In the genomic region with DNA sequence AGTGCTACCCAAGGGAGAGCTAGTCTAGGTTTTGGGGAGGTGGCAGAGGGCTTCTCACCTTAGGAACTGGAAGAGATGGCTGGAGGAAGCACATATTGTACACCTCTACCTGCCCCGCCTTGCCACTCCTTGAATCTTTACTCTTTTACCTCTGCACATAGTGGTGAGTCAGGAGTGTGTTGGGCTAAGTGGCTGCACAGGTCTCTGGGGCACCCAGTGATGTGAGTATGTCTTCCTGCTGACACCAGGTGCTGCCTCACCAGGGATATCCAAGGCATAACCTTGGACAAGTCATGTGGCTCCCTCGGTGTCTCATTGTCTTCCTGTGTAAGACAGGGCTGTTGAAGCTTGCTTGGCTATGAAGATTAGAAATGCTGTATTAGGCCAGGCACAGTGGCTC, we compare ENCODE assay signal across 19 cellular contexts. TPM values are rescaled to one million over a fixed set of nuclear protein-coding genes. Genes with fewer than 3 reads are reported as not detected.
DNase-seq lines count a peak whose midpoint lies in the region; ATAC-seq, FAIRE-seq and TF ChIP-seq lines count a peak whose summit lies in the region.
"Had no signal": no experiment of that assay in that cellular context is flagged by ENCODE, and none has a peak within 500 bp of the region (broad histone marks: within the 10 kb centered on the region; RNA-seq: fewer than 3 reads in every experiment).

No MANE protein-coding gene starts in this region.

- WGBS in transverse colon (ENCODE audit: low coverage in 1 of 2), 2 donors, result 82% methylated on average over 2 of the region's 2 CpGs; no CpG with 5 or more reads in 1 of the 2 donors

- H3K27ac ChIP-seq in angular gyrus (ENCODE audit: low read depth, low read length) (peak overlapping the region; percentile 77), keratinocyte (ENCODE audit: control insufficient read depth, insufficient read depth, low read length) (no peak overlapping the region), transverse colon (peak overlapping the region; percentile 14 to 48 (median 34))
- H3K27ac ChIP-seq: SK-N-MC had no signal

- no peak for TF ChIP-seq EP300 in transverse colon (IDR thresholded peaks at IDR 0.05; ENCODE audit: low read depth)

- no peaks in the 10 kb centered on the region for H3K36me3 ChIP-seq in keratinocyte (ENCODE audit: control insufficient read depth in 2 of 2, extremely low read depth in 1 of 2, insufficient read depth in 2 of 2, low read length in 2 of 2)
- no peaks in the 10 kb centered on the region for H3K36me3 ChIP-seq in transverse colon

- TF ChIP-seq CTCF in keratinocyte (optimal IDR thresholded peaks at IDR 0.05 in 1 of 3, IDR thresholded peaks at IDR 0.05 in 1 of 3, conservative IDR thresholded peaks at IDR 0.05 in 1 of 3; ENCODE audit: extremely low read depth in 1 of 3, insufficient read depth in 2 of 3, low read length in 3 of 3), result peak in 1 of 3 experiments; percentile 14
- peak in 1 of 5 experiments; percentile 17 for TF ChIP-seq CTCF in transverse colon (IDR thresholded peaks at IDR 0.05)
- TF ChIP-seq CTCF in osteocyte (IDR thresholded peaks at IDR 0.05), result no peak

- no peak overlapping the region for H3K4me3 Mint-ChIP-seq in activated naive CD8-positive, alpha-beta T cell treated with anti-CD3 and anti-CD28 coated beads, Interleukin-2, amount 50 U/mL, for 24 hours
- no peak overlapping the region for H3K4me3 Mint-ChIP-seq in osteocyte (ENCODE audit: unreplicated experiment)
- H3K4me3 Mint-ChIP-seq: CD14-positive monocyte had no signal

- no peaks in the 10 kb centered on the region for H3K9me3 Mint-ChIP-seq in activated naive CD8-positive, alpha-beta T cell treated with anti-CD3 and anti-CD28 coated beads, Interleukin-2, amount 50 U/mL, for 24 hours
- no peaks in the 10 kb centered on the region for H3K9me3 Mint-ChIP-seq in osteocyte (ENCODE audit: unreplicated experiment)

- FAIRE-seq in keratinocyte (lab: Jason Lieb, UNC), result peak; percentile 80

- H3K9me3 ChIP-seq in keratinocyte (ENCODE audit: control insufficient read depth, low read depth, low read length) (no peaks in the 10 kb centered on the region), transverse colon (no peaks in the 10 kb centered on the region)

- no peaks in the 10 kb centered on the region for H4K20me1 ChIP-seq in keratinocyte (ENCODE audit: control insufficient read depth, extremely low read depth, insufficient read depth, low read length)

- peaks cover 3% of the 10 kb centered on the region for H3K4me1 Mint-ChIP-seq in activated naive CD8-positive, alpha-beta T cell treated with anti-CD3 and anti-CD28 coated beads, Interleukin-2, amount 50 U/mL, for 24 hours
- H3K4me1 Mint-ChIP-seq in osteocyte (ENCODE audit: unreplicated experiment), result no peaks in the 10 kb centered on the region
- H3K4me1 Mint-ChIP-seq: CD14-positive monocyte had no signal

- peak overlapping the region; percentile 10 for H3K4me2 ChIP-seq in keratinocyte (ENCODE audit: control insufficient read depth, extremely low read depth, insufficient read depth, low read depth, low read length)

- H3K79me2 ChIP-seq in keratinocyte (ENCODE audit: control insufficient read depth, insufficient read depth, low read length), result no peaks in the 10 kb centered on the region

- DNase-seq in LoVo (ENCODE audit: low spot score) (peak; percentile 84), keratinocyte (ENCODE audit: low read depth, low spot score) (peak; percentile 68), transverse colon (peak; percentile 74), osteocyte (ENCODE audit: extremely low spot score, unreplicated experiment) (no peak)
- no peak for DNase-seq in activated naive CD8-positive, alpha-beta T cell treated with anti-CD3 and anti-CD28 coated beads, Interleukin-2, amount 50 U/mL, for 24 hours
- DNase-seq: ACHN, AML-193, EL, IMR-90, NCI-H187, NCI-H2171, NCI-H446 treated with DMSO at 0.1 percent for 48 hours had no signal

- H3K9me1 ChIP-seq in keratinocyte (ENCODE audit: control insufficient read depth, extremely low read depth, insufficient read depth, low read length), result no peaks in the 10 kb centered on the region

- H3K27me3 ChIP-seq in keratinocyte (ENCODE audit: control insufficient read depth, extremely low read depth, insufficient read depth, low read length) (peaks cover 3% of the 10 kb centered on the region), transverse colon (peaks cover 8% of the 10 kb centered on the region)

- intact Hi-C loops in transverse colon (cut with DNase I; ENCODE audit: low total_unique reads), result no loop called here

- in situ Hi-C loops in transverse colon (cut with MboI; ENCODE audit: low pct_ligation_motif_present in 1 of 4, low pct_unique_long_range_greater_than_20kb in 1 of 4, low sequenced_read_pairs in 3 of 4), result no loop called here

- H3K36me3 Mint-ChIP-seq in activated naive CD8-positive, alpha-beta T cell treated with anti-CD3 and anti-CD28 coated beads, Interleukin-2, amount 50 U/mL, for 24 hours (ENCODE audit: low read depth), result no peaks in the 10 kb centered on the region
- H3K36me3 Mint-ChIP-seq in osteocyte (ENCODE audit: unreplicated experiment), result no peaks in the 10 kb centered on the region
- H3K36me3 Mint-ChIP-seq: CD14-positive monocyte had no signal

- no peak overlapping the region for H3K9ac ChIP-seq in keratinocyte (ENCODE audit: control insufficient read depth, extremely low read depth, insufficient read depth, low read length)

- H3K27ac Mint-ChIP-seq in activated naive CD8-positive, alpha-beta T cell treated with anti-CD3 and anti-CD28 coated beads, Interleukin-2, amount 50 U/mL, for 24 hours, result no peak overlapping the region
- H3K27ac Mint-ChIP-seq in osteocyte (ENCODE audit: unreplicated experiment), result no peak overlapping the region
- H3K27ac Mint-ChIP-seq: CD14-positive monocyte had no signal

- H3K27me3 Mint-ChIP-seq in activated naive CD8-positive, alpha-beta T cell treated with anti-CD3 and anti-CD28 coated beads, Interleukin-2, amount 50 U/mL, for 24 hours, result peaks cover 34% of the 10 kb centered on the region
- peaks cover 42% of the 10 kb centered on the region for H3K27me3 Mint-ChIP-seq in osteocyte (ENCODE audit: unreplicated experiment)

- no peak overlapping the region for H3K4me3 ChIP-seq in keratinocyte (ENCODE audit: control insufficient read depth in 2 of 3, extremely low read depth in 1 of 3, insufficient read depth in 2 of 3, low read depth in 1 of 3, low read length in 3 of 3)
- no peak overlapping the region for H3K4me3 ChIP-seq in transverse colon
- H3K4me3 ChIP-seq: SK-N-MC had no signal

- H2AFZ ChIP-seq in keratinocyte (ENCODE audit: control insufficient read depth, low read length), result no peak overlapping the region

- ATAC-seq in HG03571 (IDR thresholded peaks at IDR 0.05; ENCODE audit: unreplicated experiment), result no peak
- ATAC-seq in activated naive CD8-positive, alpha-beta T cell treated with anti-CD3 and anti-CD28 coated beads, Interleukin-2, amount 50 U/mL, for 24 hours, result no peak
- ATAC-seq: Right ventricle myocardium inferior had no signal

- TF ChIP-seq POLR2A in transverse colon (IDR thresholded peaks at IDR 0.05), result no peak

- dilution Hi-C loops in keratinocyte (cut with MboI; ENCODE audit: extremely low pct_ligation_motif_present, low sequenced_read_pairs), result no loop called here

- H3K4me1 ChIP-seq in keratinocyte (ENCODE audit: control insufficient read depth, extremely low read depth, insufficient read depth, low read length), result peaks cover 12% of the 10 kb centered on the region
- peaks cover 0 to 11% (median 3%) of the 10 kb centered on the region in 4 donors for H3K4me1 ChIP-seq in transverse colon

RNA-seq across cellular contexts. Expression of a gene that starts 19.8 kb away (rescaled TPM):
- polyA plus RNA-seq in keratinocyte, result 0.04 TPM in 2 of 3 replicates, not detected in the other
- polyA plus RNA-seq in keratinocyte (2011; ENCODE audit: low read depth), result not detected
- not detected in 2 replicates for polyA plus RNA-seq in keratinocyte (2011; cell fraction: cytosol; rRNA removed)
- polyA plus RNA-seq in keratinocyte (2011; cell fraction: nucleus; rRNA removed), result 0.08 and 0.16 TPM in 2 replicates
- polyA plus RNA-seq in keratinocyte (2012; ENCODE audit: low replicate concordance), result not detected in 2 replicates
- polyA minus RNA-seq in keratinocyte, result not detected in 3 replicates
- not detected for polyA minus RNA-seq in keratinocyte (2011; cell fraction: cytosol; rRNA and poly(A)+ RNA removed)
- not detected in 2 replicates for polyA minus RNA-seq in keratinocyte (2011; cell fraction: nucleus; rRNA and poly(A)+ RNA removed)
- 1 to 10 TPM in 2 of 4 donors, under 1 TPM in 1, not detected in 1; 0.60 to 7.5 (median 4.4) TPM for total RNA-seq in transverse colon
- not detected in 2 replicates for total RNA-seq in osteocyte
- total RNA-seq: H4, HT1080 had no signal

RNA-seq across cellular contexts. Expression of a gene that starts 39.4 kb away (rescaled TPM):
- 94.4 to 105 TPM (median 102 TPM) in 3 replicates for polyA plus RNA-seq in keratinocyte
- polyA plus RNA-seq in keratinocyte (2011; ENCODE audit: low read depth), result 22.2 TPM
- 86.1 and 106 TPM in 2 replicates for polyA plus RNA-seq in keratinocyte (2011; cell fraction: cytosol; rRNA removed)
- polyA plus RNA-seq in keratinocyte (2011; cell fraction: nucleus; rRNA removed), result 104 and 109 TPM in 2 replicates
- polyA plus RNA-seq in keratinocyte (2012; ENCODE audit: low replicate concordance), result 49.0 and 60.6 TPM in 2 replicates
- polyA minus RNA-seq in keratinocyte, result 18.5 to 48.3 TPM (median 29.1 TPM) in 3 replicates
- 38.0 TPM for polyA minus RNA-seq in keratinocyte (2011; cell fraction: cytosol; rRNA and poly(A)+ RNA removed)
- polyA minus RNA-seq in keratinocyte (2011; cell fraction: nucleus; rRNA and poly(A)+ RNA removed), result 12.7 and 13.5 TPM in 2 replicates
- total RNA-seq in transverse colon, result 10 to 100 TPM in 3 of 4 donors, not detected in 1; 31.5 to 56.5 (median 43.7) TPM
- 36.9 and 42.0 TPM in 2 replicates for total RNA-seq in osteocyte

Comparison
In these comparisons a context has a peak if more than half of its experiments do, and no peak if none do; other contexts are left out.
1. DNase-seq: peak in LoVo (single experiment), keratinocyte (single experiment) and transverse colon (single experiment); none in activated naive CD8-positive, alpha-beta T cell treated with anti-CD3 and anti-CD28 coated beads, Interleukin-2, amount 50 U/mL, for 24 hours (single experiment) and osteocyte (single experiment).